14 cellular contexts compared by ENCODE assay signal in the genomic region with DNA sequence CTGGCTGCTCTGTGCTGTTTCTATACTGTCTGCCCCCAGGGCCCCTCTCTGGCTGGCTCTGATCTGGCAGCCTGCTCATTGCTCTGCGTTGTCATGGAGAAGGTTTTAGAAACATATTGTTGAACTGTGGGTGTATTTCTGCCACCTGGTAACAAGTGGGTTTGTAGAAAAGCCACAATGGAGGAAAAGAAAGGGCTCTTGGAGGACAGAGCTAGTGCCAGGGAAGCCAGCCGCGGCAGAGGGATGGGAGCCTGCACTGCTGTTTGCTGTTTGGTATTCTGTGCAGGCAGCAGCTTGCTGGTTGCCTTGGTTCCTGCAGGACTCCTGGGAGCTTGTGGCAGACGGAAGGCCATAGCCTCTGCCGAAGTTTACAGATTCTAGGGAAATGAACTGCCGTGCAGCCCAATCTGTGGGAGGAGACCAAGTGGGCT. TPM values are rescaled to one million over a fixed set of nuclear protein-coding genes. Genes with fewer than 3 reads are reported as not detected.
DNase-seq lines count a peak whose midpoint lies in the region; ATAC-seq and TF ChIP-seq lines count a peak whose summit lies in the region.
"Had no signal": no experiment of that assay in that cellular context is flagged by ENCODE, and none has a peak within 500 bp of the region (broad histone marks: within the 10 kb centered on the region; RNA-seq: fewer than 3 reads in every experiment).

No MANE protein-coding gene starts in this region.

- H4K20me1 ChIP-seq in PC-3 (ENCODE audit: low read length): no peaks in the 10 kb centered on the region

- H3K9me3 ChIP-seq in PC-3 (ENCODE audit: low read length) (no peaks in the 10 kb centered on the region), esophagus squamous epithelium (no peaks in the 10 kb centered on the region)

- TF ChIP-seq POLR2A in esophagus squamous epithelium (IDR thresholded peaks at IDR 0.05): no peak

- intact Hi-C loops in PC-3 (cut with micrococcal nuclease) (no loop called here), esophagus squamous epithelium (cut with DNase I) (no loop called here)

- no peaks in the 10 kb centered on the region for H3K9me2 ChIP-seq in PC-3 (replicated peaks; ENCODE audit: low read length)

- H3F3A ChIP-seq in PC-3 (ENCODE audit: low read length, unreplicated experiment): no peaks in the 10 kb centered on the region

- H3K27me3 ChIP-seq in PC-3 (ENCODE audit: low read length): peaks cover 60% of the 10 kb centered on the region
- peaks cover 0 to 50% (median 0%) of the 10 kb centered on the region in 4 donors for H3K27me3 ChIP-seq in esophagus squamous epithelium

- CTCF ChIA-PET in PC-3 (lab: Charles Lee): interaction anchor here (0.6 to 1.2 kb wide), 3 partner anchors 12 to 86 kb away, joined by 3 read pairs; no protein-coding TSS in a partner anchor

- no peak overlapping the region for H3K9ac ChIP-seq in PC-3 (ENCODE audit: low read length)

- WGBS in esophagus squamous epithelium, 2 donors: 15 to 18% methylated on average over 3 to 4 of the region's 6 CpGs

- no TSS peak for BruUV-seq in PC-3 (replicated peaks; lab: Mats Ljungman, UMichigan)

- POLR2A ChIA-PET in PC-3 (lab: Charles Lee; ENCODE audit: unreplicated experiment): interaction anchor here (0.6 kb wide), 1 partner anchor 149 kb away, joined by 5 read pairs; no protein-coding TSS in a partner anchor

- H3K27ac ChIP-seq in PC-3 (ENCODE audit: low read length) (no peak overlapping the region), esophagus squamous epithelium (no peak overlapping the region)

- no peak overlapping the region for H3K4me2 ChIP-seq in PC-3 (ENCODE audit: low read length)

- H3K4me3 ChIP-seq in PC-3 (ENCODE audit: low read length): no peak overlapping the region
- H3K4me3 ChIP-seq in esophagus squamous epithelium: no peak overlapping the region

- no peaks in the 10 kb centered on the region for H3K36me3 ChIP-seq in PC-3 (ENCODE audit: low read depth, low read length)
- H3K36me3 ChIP-seq in esophagus squamous epithelium: no peaks in the 10 kb centered on the region

- TF ChIP-seq CTCF in PC-3 (conservative IDR thresholded peaks at IDR 0.05; ENCODE audit: low read depth, low read length) (no peak), esophagus squamous epithelium (IDR thresholded peaks at IDR 0.05) (no peak)

- H2AFZ ChIP-seq in PC-3 (ENCODE audit: low read length): no peak overlapping the region

- ATAC-seq in PC-3: peak; percentile 48
- ATAC-seq: activated T-cell treated with anti-CD3 and anti-CD28 coated beads, Interleukin-2, amount 50 U/mL, for 4 hours; Panc1 had no signal

- H3K4me1 ChIP-seq in PC-3 (ENCODE audit: insufficient read depth, low read length) (no peaks in the 10 kb centered on the region), esophagus squamous epithelium (peaks cover 0 to 6% (median 0%) of the 10 kb centered on the region in 3 donors)

- peak; percentile 50 for DNase-seq in COLO668 (lab: John Stamatoyannopoulos, UW; ENCODE audit: unreplicated experiment)
- peak; percentile 50 for DNase-seq in NCI-H1417 treated with DMSO at 0.1 percent for 48 hours (lab: John Stamatoyannopoulos, UW)
- DNase-seq in PC-3: no peak
- DNase-seq in inferior parietal cortex (ENCODE audit: extremely low spot score): peak; percentile 47
- no peak for DNase-seq in activated CD4-positive, CD25-positive, alpha-beta regulatory T cell treated with anti-CD3 and anti-CD28 coated beads, Interleukin-2, amount 50 U/mL, for 72 hours
- no peak for DNase-seq in COLO829 (ENCODE audit: low spot score)
- no peak for DNase-seq in NCI-H774 (lab: John Stamatoyannopoulos, UW)
- no peak for DNase-seq in esophagus squamous epithelium (lab: John Stamatoyannopoulos, UW)
- DNase-seq: activated T-cell treated with anti-CD3 and anti-CD28 coated beads, Interleukin-2, amount 50 U/mL, for 4 hours; AML-193; immature natural killer cell; stimulated activated CD4-positive, alpha-beta T cell treated with anti-CD3 and anti-CD28 coated beads, Interleukin-2, amount 100 ng/mL, for 48 hours had no signal

- H3K79me2 ChIP-seq in PC-3 (ENCODE audit: low read length): no peaks in the 10 kb centered on the region

RNA-seq across cellular contexts. Expression of gene CCDC177, which starts 15.1 kb away (rescaled TPM):
- total RNA-seq in PC-3 (2014; rRNA removed): not detected in 2 replicates
- total RNA-seq in esophagus squamous epithelium: under 1 TPM in 1 of 4 donors, not detected in 3; 0.22 TPM
- total RNA-seq: osteoblast had no signal

RNA-seq across cellular contexts. Expression of gene SUSD6, which starts 51.8 kb away (rescaled TPM):
- 6.1 and 9.3 TPM in 2 replicates for total RNA-seq in PC-3 (2014; rRNA removed)
- 10 to 100 TPM; 22.4 to 43.1 (median 27.8) TPM for total RNA-seq in esophagus squamous epithelium

Comparison
In these comparisons a context has a peak if more than half of its experiments do, and no peak if none do; other contexts are left out.
1. DNase-seq: peak in COLO668 (single experiment), NCI-H1417 treated with DMSO at 0.1 percent for 48 hours (single experiment) and inferior parietal cortex (single experiment); none in PC-3 (single experiment), activated CD4-positive, CD25-positive, alpha-beta regulatory T cell treated with anti-CD3 and anti-CD28 coated beads, Interleukin-2, amount 50 U/mL, for 72 hours (single experiment), COLO829 (single experiment), NCI-H774 (single experiment) and esophagus squamous epithelium (single experiment).